ENCODE assay signal across 8 cellular contexts in the genomic region with DNA sequence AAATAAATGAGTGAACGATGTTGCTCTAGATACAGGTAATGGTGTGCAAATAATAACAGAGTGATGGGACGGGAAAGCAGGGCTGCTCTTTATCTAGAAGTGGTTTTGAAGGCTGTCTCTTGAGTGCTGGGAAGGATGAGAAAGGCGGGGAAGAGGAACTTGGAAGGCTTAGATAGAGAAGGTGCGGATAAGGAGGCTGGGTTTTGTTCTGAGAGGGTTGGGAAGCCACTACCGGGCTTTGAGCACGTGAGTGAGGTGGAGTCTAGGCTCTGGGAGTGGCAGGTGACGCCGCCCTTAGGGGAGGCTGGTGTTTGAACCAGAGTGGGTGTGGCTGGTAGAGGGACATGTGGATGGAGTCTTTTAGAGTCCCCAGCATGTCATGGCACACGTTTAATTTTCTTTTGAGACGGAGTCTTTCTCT.
A peak's percentile ranks its signal among the peaks of the same experiment; 100 is the strongest.
DNase-seq lines count a peak whose midpoint lies in the region; ATAC-seq and TF ChIP-seq lines count a peak whose summit lies in the region.

No MANE protein-coding gene starts in this region.

- peak; percentile 36 for ATAC-seq in HG03442 (IDR thresholded peaks at IDR 0.05; ENCODE audit: unreplicated experiment)
- ATAC-seq in GM19023 (IDR thresholded peaks at IDR 0.05; ENCODE audit: unreplicated experiment) = no peak

- H3K4me3 ChIP-seq in GM12864 (ENCODE audit: low read depth, low read length) = peak overlapping the region; percentile 91

- DNase-seq in GM12864 (ENCODE audit: low read depth) (peak; percentile 68), NCI-H82 (lab: John Stamatoyannopoulos, UW) (peak; percentile 97), ecto neural progenitor cell (ENCODE audit: low spot score) (peak; percentile 62), midbrain (lab: John Stamatoyannopoulos, UW) (peak; percentile 3)
- DNase-seq in activated CD4-positive, alpha-beta T cell treated with anti-CD3 and anti-CD28 coated beads, Interleukin-2, amount 50 U/mL, for 4 hours = peak; percentile 62 to 68
- peak; percentile 60 to 75 for DNase-seq in stimulated activated CD8-positive, alpha-beta memory T cell treated with anti-CD3 and anti-CD28 coated beads, Interleukin-15, amount 100 ng/mL, for 48 hours (ENCODE audit: low read depth in 2 of 2)

- no peak for TF ChIP-seq CTCF in GM12864 (IDR thresholded peaks at IDR 0.05; ENCODE audit: low read depth, low read length, missing control alignments)

Comparison
In these comparisons a context has a peak if more than half of its experiments do, and no peak if none do; other contexts are left out.
1. DNase-seq: peak in every context shown above with its lines; median percentile 97 in NCI-H82; 68 in GM12864; 68 in stimulated activated CD8-positive, alpha-beta memory T cell treated with anti-CD3 and anti-CD28 coated beads, Interleukin-15, amount 100 ng/mL, for 48 hours; 65 in activated CD4-positive, alpha-beta T cell treated with anti-CD3 and anti-CD28 coated beads, Interleukin-2, amount 50 U/mL, for 4 hours; 62 in ecto neural progenitor cell; 3 in midbrain.